In genomic region chr6:73613806-73614536, GRCh38 we compare ENCODE assay signal across 9 cellular contexts.
"Had no signal": no experiment of that assay in that cellular context is flagged by ENCODE, and none has a peak within 500 bp of the region (broad histone marks: within the 10 kb centered on the region; RNA-seq: fewer than 3 reads in every experiment).

No MANE protein-coding gene starts in this region.

- DNase-seq: H9, HCEC 1CT, HFFc6, IMR-90, KBM-7 had no signal

- H3K4me3 ChIP-seq: GM23338 had no signal

- H3K27ac Mint-ChIP-seq: GM23338, H9, HFFc6 had no signal

- H3K9me3 Mint-ChIP-seq: GM23338, H9, HFFc6 had no signal

- H2AFZ ChIP-seq: GM23338 had no signal

- ATAC-seq: GM23338 had no signal

- H3K4me3 Mint-ChIP-seq: GM23338, H9, HFFc6 had no signal

- H3K27ac ChIP-seq: HL-60 had no signal

- H3K4me2 ChIP-seq: GM23338 had no signal

- FAIRE-seq: H1, H54 had no signal
